1 cellular context compared by ENCODE assay signal in genomic region chr3:81985996-81986723, GRCh38.
A peak's percentile ranks its signal among the peaks of the same experiment; 100 is the strongest.
TF ChIP-seq lines count a peak whose summit lies in the region.

No MANE protein-coding gene starts in this region.

TF ChIP-seq in HepG2, 621 proteins besides CTCF, POLR2A, EP300 and RAD21 (continued from another document):
- TF ChIP-seq ZFP37 (CRISPR knock-in tag; IDR thresholded peaks at IDR 0.05; ENCODE audit: borderline replicate concordance) = no peak
- no peak for TF ChIP-seq HIC2 (CRISPR knock-in tag; IDR thresholded peaks at IDR 0.05; ENCODE audit: low read depth)
- no peak for TF ChIP-seq ETS1 (CRISPR knock-in tag; IDR thresholded peaks at IDR 0.05)
- TF ChIP-seq RARG (CRISPR knock-in tag; IDR thresholded peaks at IDR 0.05; ENCODE audit: low read depth) = no peak
- no peak for TF ChIP-seq HOXA9 (CRISPR knock-in tag; IDR thresholded peaks at IDR 0.05; ENCODE audit: borderline replicate concordance)
- 0 out of 2 replicates have a peak, but pooled peaks have one; percentile 25 for TF ChIP-seq HNF1B (CRISPR knock-in tag; IDR thresholded peaks at IDR 0.05)
- TF ChIP-seq KLF6 (CRISPR knock-in tag; IDR thresholded peaks at IDR 0.05) = 0 out of 2 replicates have a peak, but pooled peaks have one; percentile 58
- no peak for TF ChIP-seq ZBTB46 (CRISPR knock-in tag; IDR thresholded peaks at IDR 0.05; ENCODE audit: borderline replicate concordance)
- TF ChIP-seq ZNF317 (CRISPR knock-in tag; IDR thresholded peaks at IDR 0.05) = no peak
- TF ChIP-seq, protein P1, sequence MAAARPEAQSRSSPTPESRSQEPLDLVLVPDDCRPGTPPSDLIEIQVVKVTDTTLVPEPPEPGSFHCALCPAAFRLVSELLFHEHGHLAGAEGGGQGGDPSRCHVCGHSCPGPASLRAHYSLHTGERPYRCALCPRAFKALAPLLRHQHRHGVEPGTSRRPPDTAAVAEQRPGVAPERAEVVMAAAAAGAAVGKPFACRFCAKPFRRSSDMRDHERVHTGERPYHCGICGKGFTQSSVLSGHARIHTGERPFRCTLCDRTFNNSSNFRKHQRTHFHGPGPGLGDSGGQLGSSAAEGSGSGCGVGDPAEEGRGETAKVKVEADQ (CRISPR knock-in tag; IDR thresholded peaks at IDR 0.05; ENCODE audit: borderline replicate concordance) = no peak; the same call in 1 of the 2 replicates
- TF ChIP-seq, protein P2, sequence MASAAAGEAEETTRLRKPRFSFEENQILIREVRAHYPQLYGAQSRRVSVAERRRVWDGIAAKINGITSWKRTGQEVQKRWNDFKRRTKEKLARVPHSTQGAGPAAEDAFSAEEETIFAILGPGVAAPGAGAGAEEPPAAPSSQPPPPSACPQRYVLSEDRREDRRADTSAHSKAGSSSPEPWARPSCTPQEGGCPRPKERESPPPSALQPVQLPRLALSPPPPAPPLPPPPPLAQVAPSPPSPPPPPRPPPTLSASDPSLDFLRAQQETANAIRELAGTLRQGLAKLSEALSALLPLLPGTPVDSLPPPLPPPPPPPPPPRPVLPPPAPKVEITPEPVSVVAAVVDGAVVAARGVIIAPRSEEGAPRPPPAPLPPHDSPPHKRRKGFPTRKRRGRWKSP (CRISPR knock-in tag; IDR thresholded peaks at IDR 0.05) = no peak
- TF ChIP-seq MBNL3 (CRISPR knock-in tag; conservative IDR thresholded peaks at IDR 0.05) = no peak
TF ChIP-seq in HepG2: peak in this region for 103.
